In the genomic region with DNA sequence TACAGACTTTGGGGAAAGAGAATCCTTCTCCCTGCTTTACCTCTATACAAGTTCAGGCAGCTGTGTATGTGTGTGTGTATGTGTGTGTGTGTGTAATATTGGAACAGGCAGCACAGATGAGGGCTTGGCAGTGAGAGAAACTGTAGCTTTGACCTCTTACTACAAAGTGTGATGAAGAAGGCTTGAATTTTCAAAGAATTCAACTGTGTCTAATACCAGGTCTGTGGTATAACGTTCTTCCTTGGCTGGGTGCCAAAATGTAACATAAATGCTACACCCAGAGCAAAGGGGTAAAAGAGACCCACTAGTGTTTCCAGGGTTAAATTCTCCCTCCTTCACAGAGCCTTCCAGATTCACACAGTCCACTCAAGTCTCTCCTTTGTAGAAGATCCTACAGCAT, we compare ENCODE assay signal across 10 cellular contexts. TPM values are rescaled to one million over a fixed set of nuclear protein-coding genes. Genes with fewer than 3 reads are reported as not detected.
A peak's percentile ranks its signal among the peaks of the same experiment; 100 is the strongest.
DNase-seq lines count a peak whose midpoint lies in the region; ATAC-seq and TF ChIP-seq lines count a peak whose summit lies in the region.
"Had no signal": no experiment of that assay in that cellular context is flagged by ENCODE, and none has a peak within 500 bp of the region (broad histone marks: within the 10 kb centered on the region; RNA-seq: fewer than 3 reads in every experiment).

No MANE protein-coding gene starts in this region.

- H3K79me2 ChIP-seq in SU-DHL-6 (ENCODE audit: insufficient read depth, low read length), result no peaks in the 10 kb centered on the region

- CTCF ChIA-PET in CD4-positive, alpha-beta T cell (lab: Charles Lee), result interaction anchor here (1.5 kb wide), 1 partner anchor 50 kb away, joined by 3 read pairs; no protein-coding TSS in a partner anchor

- H3K36me3 Mint-ChIP-seq in CD4-positive, alpha-beta T cell (ENCODE audit: low read depth), result no peaks in the 10 kb centered on the region

- no peak overlapping the region for H3K9ac ChIP-seq in SU-DHL-6 (ENCODE audit: low read length)

- no peaks in the 10 kb centered on the region for H4K20me1 ChIP-seq in SU-DHL-6 (ENCODE audit: low read depth, low read length)

- POLR2A ChIA-PET in CD4-positive, alpha-beta T cell (lab: Charles Lee), result interaction anchor here (1.0 to 2.5 kb wide), 10 partner anchors 11 to 801 kb away, joined by 3 to 12 read pairs (median 6); partner anchors contain the start of genes CHST2, DIPK2A and U2SURP

- peak overlapping the region; percentile 85 for H3K27ac Mint-ChIP-seq in CD4-positive, alpha-beta T cell

- H2AFZ ChIP-seq in SU-DHL-6 (ENCODE audit: low read depth, low read length, severe bottlenecking), result no peak overlapping the region

- no peak overlapping the region for H3K4me3 ChIP-seq in SU-DHL-6 (ENCODE audit: insufficient read depth, low read length, poor library complexity, severe bottlenecking)
- no peak overlapping the region for H3K4me3 ChIP-seq in left lung

- H3K4me3 Mint-ChIP-seq in CD4-positive, alpha-beta T cell, result peak overlapping the region; percentile 71

- H3K27ac ChIP-seq in CD4-positive, alpha-beta T cell (ENCODE audit: low read depth, low read length), result peak overlapping the region; percentile 61
- H3K27ac ChIP-seq in SU-DHL-6 (ENCODE audit: low read depth, low read length) (peak overlapping the region; percentile 43), left lung (peak overlapping the region; percentile 37 to 57)

- peaks cover 13 to 51% of the 10 kb centered on the region in 2 donors for H3K4me1 ChIP-seq in left lung

- H3K4me1 Mint-ChIP-seq in CD4-positive, alpha-beta T cell (ENCODE audit: low read depth), result peaks cover 85% of the 10 kb centered on the region

- H3K36me3 ChIP-seq in SU-DHL-6 (ENCODE audit: low read length) (0 out of 2 replicates have a peak, but pooled peaks cover 4% of the 10 kb centered on the region), left lung (no peaks in the 10 kb centered on the region)

- peak overlapping the region; percentile 37 for H3K4me2 ChIP-seq in SU-DHL-6 (ENCODE audit: low read depth, low read length, poor library complexity, severe bottlenecking)

- TF ChIP-seq CTCF in CD4-positive, alpha-beta T cell (IDR thresholded peaks at IDR 0.05), result no peak
- TF ChIP-seq CTCF in SU-DHL-6 (IDR thresholded peaks at IDR 0.05; ENCODE audit: insufficient read depth, low read length, poor library complexity, severe bottlenecking) (no peak), left lung (IDR thresholded peaks at IDR 0.05) (no peak)

- ATAC-seq in CD4-positive, alpha-beta T cell (ENCODE audit: poor library complexity), result peak; percentile 40
- ATAC-seq in GM21515 (IDR thresholded peaks at IDR 0.05; ENCODE audit: unreplicated experiment), result peak; percentile 7
- no peak for ATAC-seq in left lung

- no peaks in the 10 kb centered on the region for H3K27me3 Mint-ChIP-seq in CD4-positive, alpha-beta T cell

- DNase-seq in CD4-positive, alpha-beta T cell, result no peak
- no peak for DNase-seq in left lung
- DNase-seq in ACHN, result no peak
- DNase-seq in CD1c-positive myeloid dendritic cell (ENCODE audit: extremely low spot score), result no peak
- DNase-seq in NCI-H226, result no peak
- no peak for DNase-seq in SKM-1 treated with dmso at 0.1 percent for 144 hours (lab: John Stamatoyannopoulos, UW; ENCODE audit: unreplicated experiment)
- DNase-seq: GF-D8, NCI-H2081 had no signal

- no peaks in the 10 kb centered on the region for H3K9me3 Mint-ChIP-seq in CD4-positive, alpha-beta T cell

- in situ Hi-C loops in ACHN (cut with HindIII; ENCODE audit: low pct_ligation_motif_present, low pct_unique_long_range_greater_than_20kb, low sequenced_read_pairs), result no loop called here

- no peaks in the 10 kb centered on the region for H3K27me3 ChIP-seq in CD4-positive, alpha-beta T cell (ENCODE audit: control insufficient read depth, insufficient read depth, low read length)
- no peaks in the 10 kb centered on the region for H3K27me3 ChIP-seq in SU-DHL-6 (ENCODE audit: low read length)
- H3K27me3 ChIP-seq in left lung, result no peaks in the 10 kb centered on the region

- no peaks in the 10 kb centered on the region for H3K9me2 ChIP-seq in SU-DHL-6 (replicated peaks; ENCODE audit: insufficient read depth, low read length)

- H3K9me3 ChIP-seq in CD4-positive, alpha-beta T cell (ENCODE audit: control insufficient read depth, low read length), result no peaks in the 10 kb centered on the region
- H3K9me3 ChIP-seq in SU-DHL-6 (ENCODE audit: insufficient read depth, low read length) (no peaks in the 10 kb centered on the region), left lung (peaks cover 0 to 7% of the 10 kb centered on the region in 2 donors)

- H3F3A ChIP-seq in SU-DHL-6 (ENCODE audit: insufficient read depth), result no peaks in the 10 kb centered on the region

- intact Hi-C loops in CD4-positive, alpha-beta T cell (cut with DNase I, micrococcal nuclease), result loop anchor here in 1 of 2 experiments (2.0 kb wide), 1 partner anchor 50 kb away; no protein-coding TSS in a partner anchor
- intact Hi-C loops in left lung (cut with DNase I), result no loop called here

RNA-seq across cellular contexts. Expression of gene CHST2, which starts 51.1 kb away (rescaled TPM):
- total RNA-seq in CD4-positive, alpha-beta T cell, result 1 to 10 TPM; 2.0 TPM
- total RNA-seq in left lung, result 1 to 10 TPM; 6.1 to 7.7 TPM
